In genomic region chr11:119741369-119742262, GRCh38 we compare ENCODE assay signal across 8 cellular contexts. TPM values are rescaled to one million over a fixed set of nuclear protein-coding genes. Genes with fewer than 3 reads are reported as not detected.
A peak's percentile ranks its signal among the peaks of the same experiment; 100 is the strongest.
DNase-seq lines count a peak whose midpoint lies in the region; ATAC-seq and TF ChIP-seq lines count a peak whose summit lies in the region.

No MANE protein-coding gene starts in this region.

- peaks cover 40% of the 10 kb centered on the region for H3K27me3 Mint-ChIP-seq in activated CD8-positive, alpha-beta T cell treated with anti-CD3 and anti-CD28 coated beads, Interleukin-2, amount 10 ng/mL, durations not matched to agents 7 days and 5 days (ENCODE audit: low read depth)
- H3K27me3 Mint-ChIP-seq in effector memory CD8-positive, alpha-beta T cell: peaks cover 82 to 95% of the 10 kb centered on the region in 2 donors
- H3K27me3 Mint-ChIP-seq in mesothelial cell of epicardium (ENCODE audit: low read depth): peaks cover 22% of the 10 kb centered on the region

- no peaks in the 10 kb centered on the region for H3K4me1 Mint-ChIP-seq in activated CD8-positive, alpha-beta T cell treated with anti-CD3 and anti-CD28 coated beads, Interleukin-2, amount 10 ng/mL, durations not matched to agents 7 days and 5 days (ENCODE audit: low read depth)
- H3K4me1 Mint-ChIP-seq in effector memory CD8-positive, alpha-beta T cell (ENCODE audit: low read depth in 2 of 2): peaks cover 4 to 9% of the 10 kb centered on the region in 2 donors
- peaks cover 34% of the 10 kb centered on the region for H3K4me1 Mint-ChIP-seq in mesothelial cell of epicardium

- peaks cover 4% of the 10 kb centered on the region; the same call in 1 of the 2 replicates for H3K4me1 ChIP-seq in HUES64 (ENCODE audit: insufficient read depth, low read length)

- H3K36me3 Mint-ChIP-seq in activated CD8-positive, alpha-beta T cell treated with anti-CD3 and anti-CD28 coated beads, Interleukin-2, amount 10 ng/mL, durations not matched to agents 7 days and 5 days (ENCODE audit: low read depth): no peaks in the 10 kb centered on the region
- H3K36me3 Mint-ChIP-seq in effector memory CD8-positive, alpha-beta T cell (ENCODE audit: insufficient read depth): peaks cover 2% of the 10 kb centered on the region
- no peaks in the 10 kb centered on the region for H3K36me3 Mint-ChIP-seq in mesothelial cell of epicardium

- no peak overlapping the region for H3K27ac Mint-ChIP-seq in activated CD8-positive, alpha-beta T cell treated with anti-CD3 and anti-CD28 coated beads, Interleukin-2, amount 10 ng/mL, durations not matched to agents 7 days and 5 days
- peak overlapping the region in 1 of 2 donors; percentile 62 for H3K27ac Mint-ChIP-seq in effector memory CD8-positive, alpha-beta T cell
- H3K27ac Mint-ChIP-seq in mesothelial cell of epicardium: no peak overlapping the region

- no peaks in the 10 kb centered on the region for H3K9me3 ChIP-seq in HUES64 (ENCODE audit: insufficient read depth, low read depth, low read length)

- no peaks in the 10 kb centered on the region for H3K36me3 ChIP-seq in HUES64 (ENCODE audit: insufficient read depth, low read length)

- peak; percentile 79 for ATAC-seq in activated CD8-positive, alpha-beta T cell treated with anti-CD3 and anti-CD28 coated beads, Interleukin-2, amount 10 ng/mL, durations not matched to agents 7 days and 5 days
- ATAC-seq in effector memory CD8-positive, alpha-beta T cell (replicated peaks): peak; percentile 85
- no peak for ATAC-seq in HG03039 (IDR thresholded peaks at IDR 0.05; ENCODE audit: unreplicated experiment)
- no peak for ATAC-seq in GM21619 (IDR thresholded peaks at IDR 0.05; ENCODE audit: unreplicated experiment)

- H3K27ac ChIP-seq in HUES64 (ENCODE audit: low read depth, low read length): no peak overlapping the region

- H3K9ac ChIP-seq in HUES64 (ENCODE audit: low read depth, low read length): no peak overlapping the region

- no peaks in the 10 kb centered on the region for H3K9me3 Mint-ChIP-seq in activated CD8-positive, alpha-beta T cell treated with anti-CD3 and anti-CD28 coated beads, Interleukin-2, amount 10 ng/mL, durations not matched to agents 7 days and 5 days (ENCODE audit: insufficient read depth)
- no peaks in the 10 kb centered on the region for H3K9me3 Mint-ChIP-seq in effector memory CD8-positive, alpha-beta T cell
- H3K9me3 Mint-ChIP-seq in mesothelial cell of epicardium: no peaks in the 10 kb centered on the region

- no peak overlapping the region for H3K4me3 Mint-ChIP-seq in activated CD8-positive, alpha-beta T cell treated with anti-CD3 and anti-CD28 coated beads, Interleukin-2, amount 10 ng/mL, durations not matched to agents 7 days and 5 days
- H3K4me3 Mint-ChIP-seq in effector memory CD8-positive, alpha-beta T cell: peak overlapping the region; percentile 16 to 48
- peak overlapping the region; percentile 55 for H3K4me3 Mint-ChIP-seq in mesothelial cell of epicardium

- TF ChIP-seq CTCF in mesothelial cell of epicardium (IDR thresholded peaks at IDR 0.05; ENCODE audit: unreplicated experiment): peak; percentile 86

- H3K27me3 ChIP-seq in HUES64 (ENCODE audit: insufficient read depth, low read length): peaks cover 25% of the 10 kb centered on the region

- 22% methylated on average over 52 of the region's 54 CpGs for WGBS in HUES64

- CTCF ChIA-PET in activated CD8-positive, alpha-beta T cell treated with anti-CD3 and anti-CD28 coated beads, Interleukin-2, amount 10 ng/mL, durations not matched to agents 7 days and 5 days (lab: Charles Lee): interaction anchor here (1.9 kb wide), 1 partner anchor 12 kb away, joined by 7 read pairs; the partner anchor contains the start of gene NECTIN1

- DNase-seq in Daoy (ENCODE audit: low read depth) (peak; percentile 48), mesothelial cell of epicardium (ENCODE audit: low spot score in 2 of 2, unreplicated experiment in 2 of 2) (peak in 1 of 2 experiments; percentile 79)
- peak; percentile 52 for DNase-seq in activated CD8-positive, alpha-beta T cell treated with anti-CD3 and anti-CD28 coated beads, Interleukin-2, amount 10 ng/mL, durations not matched to agents 7 days and 5 days
- DNase-seq in effector memory CD8-positive, alpha-beta T cell: peak; percentile 51 to 58 (median 54)
- peak in 5 of 6 experiments; percentile 11 to 59 (median 49) for DNase-seq in stimulated activated naive CD4-positive, alpha-beta T cell (lab: John Stamatoyannopoulos, UW)

- POLR2A ChIA-PET in activated CD8-positive, alpha-beta T cell treated with anti-CD3 and anti-CD28 coated beads, Interleukin-2, amount 10 ng/mL, durations not matched to agents 7 days and 5 days (lab: Charles Lee): no interaction called here

- peak overlapping the region; percentile 44 for H3K4me3 ChIP-seq in HUES64 (ENCODE audit: low read length)

RNA-seq across cellular contexts. Expression of gene NECTIN1, which starts 12.6 kb away (rescaled TPM):
- 3.3 and 4.1 TPM in 2 replicates for total RNA-seq in Daoy (2014; rRNA removed; shearing (Covaris generic))
- 54.9 TPM for polyA plus RNA-seq in HUES64 (2013, experiment 1 of 2)
- 46.5 TPM for polyA plus RNA-seq in HUES64 (2013, experiment 2 of 2)
- under 1 TPM; 0.34 to 0.39 TPM for total RNA-seq in activated CD8-positive, alpha-beta T cell treated with anti-CD3 and anti-CD28 coated beads, Interleukin-2, amount 10 ng/mL, durations not matched to agents 7 days and 5 days
- 45.3 to 46.8 TPM (median 45.5 TPM) in 3 replicates for total RNA-seq in mesothelial cell of epicardium

Comparison
In these comparisons a context has a peak if more than half of its experiments do, and no peak if none do; other contexts are left out.
1. ATAC-seq: peak in activated CD8-positive, alpha-beta T cell treated with anti-CD3 and anti-CD28 coated beads, Interleukin-2, amount 10 ng/mL, durations not matched to agents 7 days and 5 days (single experiment) and effector memory CD8-positive, alpha-beta T cell (single experiment); none in HG03039 (single experiment) and GM21619 (single experiment).